In the genomic region with DNA sequence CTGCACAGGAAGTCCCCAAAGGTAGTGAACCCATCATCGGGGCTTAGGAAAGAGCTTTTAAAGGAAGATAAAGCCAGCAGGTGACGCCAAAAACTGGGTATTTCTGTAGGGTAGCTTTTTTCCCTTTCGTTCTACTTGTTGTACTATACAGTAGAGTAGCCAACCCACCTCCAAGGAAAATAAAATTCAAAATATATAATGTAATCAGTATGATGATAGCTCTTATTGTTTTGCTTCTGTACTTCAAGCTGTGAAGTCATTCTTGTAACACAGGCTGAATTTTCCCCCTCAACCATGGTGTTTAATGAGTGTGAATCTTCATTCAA, we compare ENCODE assay signal across 13 cellular contexts.
A peak's percentile ranks its signal among the peaks of the same experiment; 100 is the strongest.
DNase-seq lines count a peak whose midpoint lies in the region; ATAC-seq and TF ChIP-seq lines count a peak whose summit lies in the region.
"Had no signal": no experiment of that assay in that cellular context is flagged by ENCODE, and none has a peak within 500 bp of the region (broad histone marks: within the 10 kb centered on the region; RNA-seq: fewer than 3 reads in every experiment).

No MANE protein-coding gene starts in this region.

- H3K27me3 ChIP-seq in heart right ventricle = no peaks in the 10 kb centered on the region
- H3K27me3 ChIP-seq in testis = no peaks in the 10 kb centered on the region

- H3K27ac ChIP-seq in heart right ventricle = peak overlapping the region in 9 of 10 donors; percentile 58 to 88 (median 83)
- H3K27ac ChIP-seq in temporal lobe (ENCODE audit: low read depth, low read length) = peak overlapping the region; percentile 98
- no peak overlapping the region for H3K27ac ChIP-seq in testis

- no peaks in the 10 kb centered on the region for H3K27me3 Mint-ChIP-seq in T-helper 17 cell
- peaks cover 7 to 37% (median 25%) of the 10 kb centered on the region in 3 donors for H3K27me3 Mint-ChIP-seq in immature natural killer cell (ENCODE audit: low read depth in 3 of 3)

- H3K4me3 Mint-ChIP-seq in T-helper 17 cell (peak overlapping the region; percentile 94), immature natural killer cell (peak overlapping the region in 4 of 5 donors; percentile 24 to 85 (median 76))
- H3K4me3 Mint-ChIP-seq: endodermal cell had no signal

- no peaks in the 10 kb centered on the region for H3K36me3 ChIP-seq in heart right ventricle
- H3K36me3 ChIP-seq in testis (ENCODE audit: low read depth, missing control alignments) = no peaks in the 10 kb centered on the region
- H3K36me3 ChIP-seq: left lung had no signal

- no peaks in the 10 kb centered on the region for H3K9me3 ChIP-seq in heart right ventricle
- H3K9me3 ChIP-seq in T-helper 17 cell (ENCODE audit: control insufficient read depth, low read length, poor library complexity, severe bottlenecking) = no peaks in the 10 kb centered on the region
- H3K9me3 ChIP-seq in testis = no peaks in the 10 kb centered on the region
- H3K9me3 ChIP-seq: left lung had no signal

- no peak for TF ChIP-seq POLR2A in testis (IDR thresholded peaks at IDR 0.05)

- H3K4me1 Mint-ChIP-seq in T-helper 17 cell = peaks cover 63% of the 10 kb centered on the region
- peaks cover 56 to 58% of the 10 kb centered on the region in 2 donors for H3K4me1 Mint-ChIP-seq in immature natural killer cell

- H3K9me3 Mint-ChIP-seq in immature natural killer cell = no peaks in the 10 kb centered on the region
- H3K9me3 Mint-ChIP-seq: endodermal cell had no signal

- no peak for ATAC-seq in heart right ventricle
- no peak for ATAC-seq in Right ventricle myocardium inferior
- no peak for ATAC-seq in T-helper 17 cell
- ATAC-seq in GM18907 (IDR thresholded peaks at IDR 0.05; ENCODE audit: unreplicated experiment) = no peak

- DNase-seq in heart right ventricle = no peak
- no peak for DNase-seq in Right ventricle myocardium inferior (ENCODE audit: missing footprints)
- DNase-seq in T-helper 17 cell = no peak
- no peak for DNase-seq in immature natural killer cell
- no peak for DNase-seq in testis
- no peak for DNase-seq in NOMO-1 treated with DMSO at 0.1 percent for 48 hours (lab: John Stamatoyannopoulos, UW; ENCODE audit: unreplicated experiment)
- DNase-seq: endodermal cell, glutamatergic neuron, left lung, NCI-H1694 treated with DMSO at 0.1 percent for 48 hours, SW 1271 had no signal

- no peaks in the 10 kb centered on the region for H3K36me3 Mint-ChIP-seq in T-helper 17 cell (ENCODE audit: low read depth)
- no peaks in the 10 kb centered on the region for H3K36me3 Mint-ChIP-seq in immature natural killer cell

- no peak overlapping the region for H3K4me3 ChIP-seq in heart right ventricle
- no peak overlapping the region for H3K4me3 ChIP-seq in testis
- H3K4me3 ChIP-seq: left lung had no signal

- H3K4me1 ChIP-seq in heart right ventricle (peaks cover 17 to 86% (median 60%) of the 10 kb centered on the region in 9 donors), testis (peaks cover 9% of the 10 kb centered on the region)

- intact Hi-C loops in heart right ventricle (cut with DNase I) = loop anchor here in 6 of 10 donors (2.0 to 10.0 kb wide), 6 partner anchors 47 to 397 kb away; partner anchors contain the start of gene LDLRAD4 (in 3 of the 6)
- intact Hi-C loops in Right ventricle myocardium inferior (cut with DNase I) = no loop called here
- intact Hi-C loops in testis (cut with DNase I; ENCODE audit: low total_unique reads) = no loop called here

- TF ChIP-seq CTCF in heart right ventricle (IDR thresholded peaks at IDR 0.05) (no peak), testis (IDR thresholded peaks at IDR 0.05) (no peak)

- H3K27ac Mint-ChIP-seq in T-helper 17 cell = peak overlapping the region; percentile 99
- peak overlapping the region in 3 of 6 donors; percentile 2 to 64 (median 34) for H3K27ac Mint-ChIP-seq in immature natural killer cell
- H3K27ac Mint-ChIP-seq: endodermal cell had no signal

- 75 to 85% methylated on average over 3 of the region's 3 CpGs for WGBS in heart right ventricle, 2 donors
- WGBS in testis, 2 donors = 87 to 88% methylated on average over 3 of the region's 3 CpGs

Comparison
In these comparisons a context has a peak if more than half of its experiments do, and no peak if none do; other contexts are left out.
1. intact Hi-C loops: an anchor here in heart right ventricle (2.0 to 10.0 kb wide); none called in Right ventricle myocardium inferior and testis.
2. H3K27ac ChIP-seq: peak in heart right ventricle (9 of 10) and temporal lobe (single experiment); none in testis (0 of 2).